ENCODE assay signal across 20 cellular contexts in the genomic region with DNA sequence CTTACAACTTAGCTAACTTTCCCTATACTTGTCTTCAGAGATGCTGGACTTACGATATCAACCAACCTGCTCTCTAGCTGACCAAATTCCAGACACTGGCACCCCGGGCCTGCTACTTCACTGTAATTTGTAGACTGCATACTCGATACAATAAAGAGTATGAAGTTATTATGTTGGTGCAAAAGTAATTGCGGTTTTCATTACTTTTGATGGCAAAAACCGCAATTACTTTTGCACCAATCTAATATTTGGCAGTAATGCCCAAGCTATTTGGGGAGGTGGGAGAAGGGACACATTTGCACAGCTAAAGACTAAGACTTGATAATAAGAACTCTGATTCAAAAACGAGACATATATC. TPM values are rescaled to one million over a fixed set of nuclear protein-coding genes. Genes with fewer than 3 reads are reported as not detected.
A peak's percentile ranks its signal among the peaks of the same experiment; 100 is the strongest.
DNase-seq lines count a peak whose midpoint lies in the region; ATAC-seq, FAIRE-seq and TF ChIP-seq lines count a peak whose summit lies in the region.
"Had no signal": no experiment of that assay in that cellular context is flagged by ENCODE, and none has a peak within 500 bp of the region (broad histone marks: within the 10 kb centered on the region; RNA-seq: fewer than 3 reads in every experiment).

No MANE protein-coding gene starts in this region.

- no peaks in the 10 kb centered on the region for H3K79me1 ChIP-seq in neuronal stem cell (ENCODE audit: low read depth, low read length)

- no peak overlapping the region for H4K91ac ChIP-seq in neuronal stem cell (ENCODE audit: low read depth, low read length, poor library complexity)

- BruUV-seq in K562 (replicated peaks; lab: Mats Ljungman, UMichigan): no TSS peak

- ATAC-seq in K562: no peak
- ATAC-seq: activated T-cell treated with anti-CD3 and anti-CD28 coated beads, Interleukin-2, amount 50 U/mL, for 72 hours; CD8-positive, alpha-beta T cell; stimulated activated naive B cell treated with anti-CD40 and anti-IgM and Interleukin-4, amounts not matched to agents 10 μg/mL and 1 μg/mL and 100 μg/mL, for 72 hours had no signal

- TF ChIP-seq CTCF in K562 (IDR thresholded peaks at IDR 0.05 in 2 of 3, conservative IDR thresholded peaks at IDR 0.05 in 1 of 3; ENCODE audit: insufficient read depth in 2 of 3, low read depth in 1 of 3, low read length in 3 of 3): no peak

- no peaks in the 10 kb centered on the region for H3K79me2 ChIP-seq in K562 (ENCODE audit: control insufficient read depth, insufficient read depth, low read length)

- POLR2A ChIA-PET in HEK293T (lab: Yijun Ruan, JAX): no interaction called here
- POLR2A ChIA-PET in K562 (lab: Yijun Ruan, JAX): interaction anchor here (0.5 to 2.3 kb wide), 6 partner anchors 8 to 35 kb away, joined by 3 to 8 read pairs (median 4); a partner anchor contains a TSS

- H3K4me3 ChIP-seq in BLaER1 (no peak overlapping the region), K562 (no peak overlapping the region), neuronal stem cell (ENCODE audit: low read length in 2 of 2) (no peak overlapping the region)
- H3K4me3 ChIP-seq: lung, Peyer's patch, testis had no signal

- H3K18ac ChIP-seq in neuronal stem cell (ENCODE audit: low read length): no peak overlapping the region

- H3K27me3 ChIP-seq in BLaER1 (no peaks in the 10 kb centered on the region), K562 (ENCODE audit: control insufficient read depth in 2 of 2, insufficient read depth in 2 of 2, low read length in 2 of 2) (no peaks in the 10 kb centered on the region), neuronal stem cell (ENCODE audit: control insufficient read depth in 3 of 3, insufficient read depth in 3 of 3, low read depth in 1 of 3, low read length in 3 of 3) (no peaks in the 10 kb centered on the region)
- H3K27me3 ChIP-seq: foreskin keratinocyte, Peyer's patch, testis had no signal

- H4K20me1 ChIP-seq in BLaER1 (no peaks in the 10 kb centered on the region), K562 (replicated peaks; ENCODE audit: control insufficient read depth, insufficient read depth, low read length) (no peaks in the 10 kb centered on the region)

- no peak for FAIRE-seq in K562 (lab: Jason Lieb, UNC)

- H3K9me3 ChIP-seq in BLaER1 (no peaks in the 10 kb centered on the region), K562 (replicated peaks; ENCODE audit: control insufficient read depth, insufficient read depth, low read depth, low read length) (no peaks in the 10 kb centered on the region), neuronal stem cell (replicated peaks in 1 of 2; ENCODE audit: control insufficient read depth in 2 of 2, insufficient read depth in 1 of 2, low read depth in 1 of 2, low read length in 2 of 2) (no peaks in the 10 kb centered on the region)
- H3K9me3 ChIP-seq: Peyer's patch, testis had no signal

- H3K4me2 ChIP-seq in BLaER1: peak overlapping the region; percentile 60
- no peak overlapping the region for H3K4me2 ChIP-seq in K562 (ENCODE audit: insufficient read depth, low read length)
- no peak overlapping the region for H3K4me2 ChIP-seq in neuronal stem cell (ENCODE audit: insufficient read depth, low read length, poor library complexity, severe bottlenecking)
- H3K4me2 ChIP-seq: KMS-11 had no signal

- H3K14ac ChIP-seq in neuronal stem cell (ENCODE audit: low read length): no peak overlapping the region

- no peaks in the 10 kb centered on the region for H3K36me3 ChIP-seq in BLaER1
- no peaks in the 10 kb centered on the region; the same call in 2 of the 3 replicates for H3K36me3 ChIP-seq in K562 (ENCODE audit: control insufficient read depth, insufficient read depth, low read length)
- H3K36me3 ChIP-seq in neuronal stem cell (replicated peaks in 1 of 2; ENCODE audit: control insufficient read depth in 2 of 2, insufficient read depth in 2 of 2, low read length in 2 of 2): no peaks in the 10 kb centered on the region
- H3K36me3 ChIP-seq: Peyer's patch had no signal

- WGBS in K562 (ENCODE audit: insufficient coverage, low coverage, missing lambda C conversion rate): 29% methylated on average over 6 of the region's 6 CpGs
- no CpG with 5 or more reads among the region's 6 CpGs for WGBS in neuronal stem cell (ENCODE audit: extremely low coverage in 2 of 2, insufficient read length in 2 of 2, insufficient replicate concordance in 1 of 2), 2 donors

- H2AK5ac ChIP-seq in neuronal stem cell (ENCODE audit: low read depth, low read length): no peak overlapping the region

- peak overlapping the region; percentile 77; the same call in 1 of the 2 replicates for H2AFZ ChIP-seq in K562 (ENCODE audit: low read depth, low read length)
- H2AFZ ChIP-seq in neuronal stem cell (ENCODE audit: low read length): peak overlapping the region; percentile 76

- H2BK120ac ChIP-seq in neuronal stem cell (ENCODE audit: low read depth, low read length): no peak overlapping the region

- no peak for DNase-seq in HEK293T (ENCODE audit: extremely low spot score)
- no peak for DNase-seq in K562 (ENCODE audit: extremely low read depth in 1 of 4, low spot score in 3 of 4)
- DNase-seq in neuronal stem cell (ENCODE audit: low spot score): no peak
- DNase-seq in HCEC 1CT: no peak
- DNase-seq in midbrain (lab: John Stamatoyannopoulos, UW): no peak
- no peak for DNase-seq in NCI-H1694 (lab: John Stamatoyannopoulos, UW)
- DNase-seq: activated CD4-positive, alpha-beta T cell treated with anti-CD3 and anti-CD28 coated beads for 1 hour; activated T-cell treated with anti-CD3 and anti-CD28 coated beads, Interleukin-2, amount 50 U/mL, for 72 hours; CD8-positive, alpha-beta T cell; foreskin keratinocyte; GF-D8; MV-4-11; naive B cell; NCI-H187 treated with DMSO at 0.1 percent for 48 hours; stimulated activated naive B cell treated with anti-CD40 and anti-IgM and Interleukin-4, amounts not matched to agents 10 μg/mL and 1 μg/mL and 100 μg/mL, for 72 hours; testis had no signal

- no peak overlapping the region for H4K8ac ChIP-seq in neuronal stem cell (ENCODE audit: low read depth, low read length)

- TF ChIP-seq RAD21 in K562 (CRISPR knock-in tag; conservative IDR thresholded peaks at IDR 0.05 in 1 of 2, IDR thresholded peaks at IDR 0.05 in 1 of 2): no peak

- H2BK15ac ChIP-seq in neuronal stem cell (ENCODE audit: low read length): no peak overlapping the region

- no peak overlapping the region for H3K4ac ChIP-seq in neuronal stem cell (ENCODE audit: low read length)

- H2BK5ac ChIP-seq in neuronal stem cell (ENCODE audit: low read length): no peak overlapping the region

- H3K27ac ChIP-seq in BLaER1 (peak overlapping the region; percentile 19; the same call in 1 of the 2 replicates), K562 (ENCODE audit: extremely low read depth, low read depth, low read length) (no peak overlapping the region), neuronal stem cell (replicated peaks; ENCODE audit: low read length) (no peak overlapping the region)
- H3K27ac ChIP-seq: foreskin keratinocyte, KMS-11, testis had no signal

- in situ Hi-C loops in K562 (cut with MboI): loop anchor here (10.0 kb wide), 1 partner anchor 150 kb away; no protein-coding TSS in a partner anchor

- no peak overlapping the region for H3K9ac ChIP-seq in BLaER1
- H3K9ac ChIP-seq in K562 (ENCODE audit: insufficient read depth in 1 of 2, low read depth in 2 of 2, low read length in 2 of 2): no peak overlapping the region
- H3K9ac ChIP-seq in neuronal stem cell (ENCODE audit: low read depth, low read length, poor library complexity): no peak overlapping the region
- H3K9ac ChIP-seq: KMS-11 had no signal

- TF ChIP-seq POLR2A in K562 (conservative IDR thresholded peaks at IDR 0.05): no peak

- H2BK12ac ChIP-seq in neuronal stem cell (ENCODE audit: low read length): no peak overlapping the region

- no peak for TF ChIP-seq EP300 in K562 (IDR thresholded peaks at IDR 0.05; ENCODE audit: low read length)

- no peak overlapping the region for H3K23ac ChIP-seq in neuronal stem cell (ENCODE audit: low read depth, low read length, poor library complexity)

- intact Hi-C loops in K562 (cut with micrococcal nuclease): no loop called here

- H3K4me1 ChIP-seq in BLaER1: peaks cover 39% of the 10 kb centered on the region
- peaks cover 0 to 33% of the 10 kb centered on the region in 2 experiments; a peak in 4 of 5 replicates for H3K4me1 ChIP-seq in K562 (replicated peaks in 1 of 2; ENCODE audit: control insufficient read depth in 2 of 2, insufficient read depth in 2 of 2, low read length in 2 of 2)
- H3K4me1 ChIP-seq in neuronal stem cell (ENCODE audit: control insufficient read depth in 2 of 2, insufficient read depth in 1 of 2, low read depth in 1 of 2, low read length in 2 of 2): peaks cover 3 to 9% of the 10 kb centered on the region in 2 donors

- CTCF ChIA-PET in HEK293T (lab: Yijun Ruan, JAX): interaction anchor here (0.6 to 2.8 kb wide), 7 partner anchors 14 to 1238 kb away, joined by 3 to 15 read pairs (median 4); no protein-coding TSS in a partner anchor
- CTCF ChIA-PET in K562 (lab: Yijun Ruan, JAX; ENCODE audit: low intra/inter-chr PET ratio): no interaction called here

- H3K9me1 ChIP-seq in K562 (ENCODE audit: control insufficient read depth, insufficient read depth, low read length): no peaks in the 10 kb centered on the region

TF ChIP-seq in HEK293T, 16 proteins besides CTCF, POLR2A, EP300 and RAD21:
- peak; percentile 93 for TF ChIP-seq ELF4 (IDR thresholded peaks at IDR 0.05)
- no peak for TF ChIP-seq BHLHE40 (IDR thresholded peaks at IDR 0.05; ENCODE audit: borderline replicate concordance)
TF ChIP-seq in HEK293T: peak in this region for 1.

TF ChIP-seq in K562, 482 proteins besides CTCF, POLR2A, EP300 and RAD21 (continues in another document):
- TF ChIP-seq PYGO2 (tag; IDR thresholded peaks at IDR 0.05) (no peak), ZNF589 (CRISPR knock-in tag; IDR thresholded peaks at IDR 0.05; ENCODE audit: low read depth) (0 out of 2 replicates have a peak, but pooled peaks have one; percentile 1)

RNA-seq across cellular contexts. Expression of a gene that starts 34.9 kb away (rescaled TPM):
- 15.1 and 38.1 TPM in 2 replicates for total RNA-seq in K562 (2011; cell fraction: chromatin; rRNA removed; ENCODE audit: low replicate concordance)
- total RNA-seq in K562 (2011; cell fraction: nucleolus; rRNA removed): 9.8 and 11.2 TPM in 2 replicates
- 14.4 and 21.6 TPM in 2 replicates for total RNA-seq in K562 (2011; cell fraction: nucleoplasm; rRNA removed)
- 15.5 and 16.2 TPM in 2 replicates for total RNA-seq in K562 (2014; rRNA removed)
- total RNA-seq in K562 (2014; rRNA removed; fragmentation: Illumina TruSeq; extraction: Trizol): 29.7 and 33.9 TPM in 2 replicates
- total RNA-seq in K562 (2015; rRNA removed; fragmentation: Illumina TruSeq; extraction: Trizol): 21.6 and 24.3 TPM in 2 replicates
- 18.4 and 21.1 TPM in 2 replicates for total RNA-seq in K562 (2021)
- polyA plus RNA-seq in K562 (2011; rRNA removed): 25.6 and 25.8 TPM in 2 replicates
- 4.0 and 10.9 TPM in 2 replicates for polyA plus RNA-seq in K562 (2011; cell fraction: cytosol; rRNA removed)
- 7.1 and 10.8 TPM in 2 replicates for polyA plus RNA-seq in K562 (2011; cell fraction: nucleus; rRNA removed)
- polyA plus RNA-seq in K562 (2012): 14.6 and 19.2 TPM in 2 replicates
- polyA plus RNA-seq in K562 (2014; fragmentation: Illumina TruSeq; extraction: Trizol): 20.2 and 22.0 TPM in 2 replicates
- polyA plus RNA-seq in K562 (2014; fragmentation: Nextera tagmentation; extraction: Ambion mirVana): 10 to 100 TPM; 17.8 to 19.0 TPM
- polyA plus RNA-seq in K562 (2014; rRNA removed): 11.8 and 13.3 TPM in 2 replicates
- 38.4 and 50.9 TPM in 2 replicates for polyA minus RNA-seq in K562 (2011; rRNA and poly(A)+ RNA removed)
- polyA minus RNA-seq in K562 (2011; cell fraction: cytosol; rRNA and poly(A)+ RNA removed): 16.6 and 20.7 TPM in 2 replicates
- 13.2 and 34.0 TPM in 2 replicates for polyA minus RNA-seq in K562 (2011; cell fraction: nucleus; rRNA and poly(A)+ RNA removed)
- polyA plus RNA-seq in neuronal stem cell (2013, experiment 1 of 2): 3.1 TPM
- 3.2 TPM for polyA plus RNA-seq in neuronal stem cell (2013, experiment 2 of 2)
